Comparison of ENCODE assay signal across 8 cellular contexts in the genomic region with DNA sequence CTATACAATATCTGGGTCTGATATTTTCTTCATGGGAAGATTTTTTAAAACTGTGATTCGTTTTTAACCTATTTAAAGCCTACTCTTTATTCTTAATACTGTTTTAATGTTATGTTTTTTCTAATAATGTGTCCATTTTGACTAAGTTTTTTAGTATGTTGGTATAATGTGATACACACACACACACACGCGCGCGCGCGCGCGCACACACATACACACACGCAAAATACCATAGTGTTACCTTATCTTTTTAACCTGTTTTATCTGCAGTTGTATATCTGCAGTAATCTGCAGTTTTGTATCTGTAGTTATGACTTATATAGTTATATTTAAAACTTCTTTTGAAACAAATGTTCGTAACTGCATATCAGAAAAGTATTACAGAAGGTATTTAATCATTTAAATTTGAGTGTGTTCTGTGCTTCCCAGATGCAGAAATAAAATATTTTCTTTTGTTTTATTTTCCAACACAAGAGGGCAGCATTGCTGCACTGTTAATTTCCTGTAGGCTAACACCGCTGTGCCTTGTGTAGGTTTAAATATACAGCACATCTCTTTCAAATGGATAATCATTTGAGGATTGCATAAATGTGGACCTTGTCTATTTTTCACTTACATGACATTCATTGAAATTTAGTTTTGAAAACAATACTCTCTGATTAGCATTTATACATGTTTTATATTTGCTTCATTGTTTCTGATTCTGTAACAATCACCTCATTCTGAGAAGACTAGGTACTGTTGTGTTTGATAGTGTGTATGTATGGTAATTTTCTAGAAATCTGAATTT.
A peak's percentile ranks its signal among the peaks of the same experiment; 100 is the strongest.
DNase-seq lines count a peak whose midpoint lies in the region; ATAC-seq lines count a peak whose summit lies in the region.

No MANE protein-coding gene starts in this region.

- no peak overlapping the region for H2BK5ac ChIP-seq in mesenchymal stem cell (ENCODE audit: low read depth, low read length, poor library complexity, severe bottlenecking)

- H3K4ac ChIP-seq in mesenchymal stem cell (ENCODE audit: low read depth in 1 of 2, low read length in 2 of 2): no peak overlapping the region

- H2AK5ac ChIP-seq in mesenchymal stem cell (ENCODE audit: low read length, severe bottlenecking): no peak overlapping the region

- no peaks in the 10 kb centered on the region for H3K4me1 ChIP-seq in mesenchymal stem cell (ENCODE audit: control insufficient read depth, insufficient read depth, low read depth, low read length)

- no peaks in the 10 kb centered on the region for H3K27me3 ChIP-seq in mesenchymal stem cell (ENCODE audit: control insufficient read depth in 1 of 2, insufficient read depth in 1 of 2, low read length in 2 of 2)

- H3K9ac ChIP-seq in mesenchymal stem cell (ENCODE audit: low read length): peak overlapping the region; percentile 40

- H3K23ac ChIP-seq in mesenchymal stem cell (ENCODE audit: low read length in 2 of 2): no peak overlapping the region

- H2BK12ac ChIP-seq in mesenchymal stem cell (ENCODE audit: low read length in 2 of 2): no peak overlapping the region

- no peaks in the 10 kb centered on the region for H3K36me3 ChIP-seq in mesenchymal stem cell (ENCODE audit: control insufficient read depth in 1 of 2, insufficient read depth in 2 of 2, low read depth in 1 of 2, low read length in 2 of 2)

- no peak overlapping the region for H3K4me2 ChIP-seq in mesenchymal stem cell (ENCODE audit: low read length, poor library complexity, severe bottlenecking)

- no peak overlapping the region for H4K8ac ChIP-seq in mesenchymal stem cell (ENCODE audit: low read length)

- H3K4me3 ChIP-seq in mesenchymal stem cell (ENCODE audit: insufficient read depth in 1 of 2, low read depth in 1 of 2, low read length in 2 of 2): no peak overlapping the region

- no CpG with 5 or more reads among the region's 12 CpGs for WGBS in mesenchymal stem cell

- no peak overlapping the region for H4K91ac ChIP-seq in mesenchymal stem cell (ENCODE audit: low read length)

- DNase-seq in NCI-H2196 (lab: John Stamatoyannopoulos, UW; ENCODE audit: unreplicated experiment): peak; percentile 52
- DNase-seq in NCI-H2196 treated with DMSO at 0.1 percent for 48 hours (lab: John Stamatoyannopoulos, UW; ENCODE audit: unreplicated experiment): no peak
- DNase-seq in KBM-7: peak; percentile 85
- DNase-seq in RPMI7951 (ENCODE audit: low read depth): peak; percentile 54
- peak; percentile 66 for DNase-seq in dedifferentiated amniotic fluid mesenchymal stem cell (ENCODE audit: extremely low spot score)
- DNase-seq in mesenchymal stem cell: peak; percentile 57
- DNase-seq in NCI-H524 treated with DMSO at 0.1 percent for 48 hours (lab: John Stamatoyannopoulos, UW): no peak

- ATAC-seq in GM19372 (IDR thresholded peaks at IDR 0.05; ENCODE audit: low read depth, unreplicated experiment): peak; percentile 64

- in situ Hi-C loops in KBM-7 (cut with MboI; ENCODE audit: low pct_unique_long_range_greater_than_20kb, low sequenced_read_pairs): no loop called here

- no peak overlapping the region for H2BK15ac ChIP-seq in mesenchymal stem cell (ENCODE audit: low read depth, poor library complexity, severe bottlenecking)

- no peak overlapping the region for H3K14ac ChIP-seq in mesenchymal stem cell (ENCODE audit: low read length in 2 of 2)

- H3K79me1 ChIP-seq in mesenchymal stem cell (replicated peaks; ENCODE audit: low read length, poor library complexity, severe bottlenecking): no peaks in the 10 kb centered on the region

- no peak overlapping the region for H2BK120ac ChIP-seq in mesenchymal stem cell (ENCODE audit: low read depth, low read length)

- H3K9me3 ChIP-seq in mesenchymal stem cell (ENCODE audit: control insufficient read depth, low read length): no peaks in the 10 kb centered on the region

- H3K27ac ChIP-seq in mesenchymal stem cell (ENCODE audit: low read length, poor library complexity, severe bottlenecking): no peak overlapping the region

- H2AFZ ChIP-seq in mesenchymal stem cell (ENCODE audit: low read depth, low read length): no peak overlapping the region

- H3K18ac ChIP-seq in mesenchymal stem cell (ENCODE audit: low read depth in 1 of 2, low read length in 2 of 2): no peak overlapping the region

Comparison
In these comparisons a context has a peak if more than half of its experiments do, and no peak if none do; other contexts are left out.
1. DNase-seq: peak in NCI-H2196 (single experiment), KBM-7 (single experiment), RPMI7951 (single experiment), dedifferentiated amniotic fluid mesenchymal stem cell (single experiment) and mesenchymal stem cell (single experiment); none in NCI-H2196 treated with DMSO at 0.1 percent for 48 hours (single experiment) and NCI-H524 treated with DMSO at 0.1 percent for 48 hours (single experiment).